ENCODE assay signal across 18 cellular contexts in the genomic region with DNA sequence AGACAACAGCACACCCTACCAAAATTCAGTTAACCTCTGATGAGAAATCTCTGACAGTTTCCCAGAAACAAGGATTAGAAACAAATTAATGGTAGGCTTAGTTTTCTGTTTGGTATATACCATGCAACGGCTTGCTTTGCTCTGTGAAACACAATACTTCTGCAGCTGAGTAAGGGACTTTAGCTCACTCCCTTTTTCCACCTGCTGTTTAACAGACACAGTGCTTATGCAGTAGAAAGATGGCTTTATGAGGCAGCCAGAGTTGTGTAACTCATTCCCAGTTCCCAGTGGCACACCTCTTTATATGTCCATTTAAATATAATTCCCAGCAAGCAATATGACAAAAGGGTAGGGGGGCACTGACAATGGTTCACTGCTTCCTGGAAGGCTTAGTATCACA.
"Had no signal": no experiment of that assay in that cellular context is flagged by ENCODE, and none has a peak within 500 bp of the region (broad histone marks: within the 10 kb centered on the region; RNA-seq: fewer than 3 reads in every experiment).

No MANE protein-coding gene starts in this region.

- H3K27me3 ChIP-seq: body of pancreas, esophagus muscularis mucosa, hepatocyte, tibial artery had no signal

- DNase-seq: activated CD4-positive, alpha-beta T cell treated with anti-CD3 and anti-CD28 coated beads, Interleukin-2, amount 10 ng/mL, durations not matched to agents 7 days and 5 days; activated gamma-delta T cell treated with Interleukin-2 at 50 U/mL for 16 hours; activated naive CD8-positive, alpha-beta T cell treated with anti-CD3 and anti-CD28 coated beads for 36 hours; amygdala; body of pancreas; cortex of kidney; effector CD4-positive, alpha-beta T cell; left ventricle myocardium inferior; mucosa of descending colon; natural killer cell; right cardiac atrium; small intestine; stimulated activated CD4-positive, alpha-beta T cell treated with anti-CD3 and anti-CD28 coated beads, Interleukin-4, amount 100 ng/mL, for 24 hours; stimulated activated naive CD4-positive, alpha-beta T cell; tibial artery had no signal

- H3K36me3 ChIP-seq: esophagus muscularis mucosa, left ventricle myocardium inferior, prostate gland, tibial artery had no signal

- H3K4me2 ChIP-seq: hepatocyte had no signal

- H2AFZ ChIP-seq: hepatocyte had no signal

- H3K4me1 ChIP-seq: body of pancreas, esophagus muscularis mucosa, left ventricle myocardium inferior, prostate gland, tibial artery had no signal

- H3K79me2 ChIP-seq: hepatocyte had no signal

- H3K4me3 ChIP-seq: body of pancreas, esophagus muscularis mucosa, hepatocyte, left ventricle myocardium inferior, mucosa of descending colon, prostate gland, tibial artery had no signal

- ATAC-seq: body of pancreas, mucosa of descending colon, natural killer cell, right cardiac atrium had no signal

- H3K9me3 ChIP-seq: body of pancreas, esophagus muscularis mucosa, mucosa of descending colon, prostate gland, tibial artery had no signal

- H3K27ac ChIP-seq: body of pancreas, esophagus muscularis mucosa, hepatocyte, left ventricle myocardium inferior, prostate gland, tibial artery had no signal
